ENCODE assay signal across 8 cellular contexts in genomic region chr11:12043959-12044772, GRCh38. TPM values are rescaled to one million over a fixed set of nuclear protein-coding genes. Genes with fewer than 3 reads are reported as not detected.
DNase-seq lines count a peak whose midpoint lies in the region; ATAC-seq and TF ChIP-seq lines count a peak whose summit lies in the region.

No MANE protein-coding gene starts in this region.

- H3K23ac ChIP-seq in mesendoderm (ENCODE audit: low read length), result no peak overlapping the region

- no peak overlapping the region for H3K18ac ChIP-seq in mesendoderm (ENCODE audit: low read length)

- ATAC-seq in HG03095 (IDR thresholded peaks at IDR 0.05; ENCODE audit: unreplicated experiment), result peak; percentile 68
- ATAC-seq in activated CD8-positive, alpha-beta T cell treated with anti-CD3 and anti-CD28 coated beads for 36 hours, result peak; percentile 81
- peak; percentile 74 for ATAC-seq in effector memory CD8-positive, alpha-beta T cell (replicated peaks)

- no peak overlapping the region for H2BK5ac ChIP-seq in mesendoderm (ENCODE audit: low read length)

- no peak overlapping the region for H3K4me2 ChIP-seq in mesendoderm (ENCODE audit: low read length)

- H2AK5ac ChIP-seq in mesendoderm (ENCODE audit: low read length), result no peak overlapping the region

- H4K5ac ChIP-seq in mesendoderm (ENCODE audit: low read length), result no peak overlapping the region

- no peak overlapping the region for H4K8ac ChIP-seq in mesendoderm (ENCODE audit: low read depth, low read length)

- TF ChIP-seq CTCF in activated CD8-positive, alpha-beta T cell treated with anti-CD3 and anti-CD28 coated beads for 36 hours (IDR thresholded peaks at IDR 0.05), result peak; percentile 94

- intact Hi-C loops in activated CD8-positive, alpha-beta T cell treated with anti-CD3 and anti-CD28 coated beads for 36 hours (cut with micrococcal nuclease), result loop anchor here (2.0 to 10.0 kb wide), 2 partner anchors 245 to 851 kb away; no protein-coding TSS in a partner anchor

- H3K4me1 ChIP-seq in mesendoderm (ENCODE audit: control insufficient read depth, low read depth, low read length), result no peaks in the 10 kb centered on the region

- no peak overlapping the region for H3K27ac ChIP-seq in mesendoderm (ENCODE audit: low read depth, low read length)

- POLR2A ChIA-PET in activated CD8-positive, alpha-beta T cell treated with anti-CD3 and anti-CD28 coated beads for 36 hours (lab: Charles Lee), result no interaction called here

- DNase-seq in SHP77 (lab: John Stamatoyannopoulos, UW) (peak; percentile 4 to 11), SHP77 treated with DMSO at 0.1 percent for 48 hours (lab: John Stamatoyannopoulos, UW) (no peak), NCI-H524 treated with DMSO at 0.1 percent for 48 hours (lab: John Stamatoyannopoulos, UW) (peak; percentile 7), mesendoderm (peak; percentile 94)
- DNase-seq in activated CD8-positive, alpha-beta T cell treated with anti-CD3 and anti-CD28 coated beads for 36 hours, result peak; percentile 74
- peak; percentile 56 to 62 (median 59) for DNase-seq in effector memory CD8-positive, alpha-beta T cell
- DNase-seq in stimulated activated CD8-positive, alpha-beta memory T cell treated with anti-CD3 and anti-CD28 coated beads, Interleukin-15, amount 100 ng/mL, for 1 hour (ENCODE audit: low read depth), result peak; percentile 39

- WGBS in mesendoderm (ENCODE audit: extremely low coverage, insufficient coverage, low lambda C conversion rate), result no CpG with 5 or more reads among the region's 13 CpGs

- no peak overlapping the region for H3K4me3 Mint-ChIP-seq in activated CD8-positive, alpha-beta T cell treated with anti-CD3 and anti-CD28 coated beads for 36 hours
- H3K4me3 Mint-ChIP-seq in effector memory CD8-positive, alpha-beta T cell, result no peak overlapping the region

- no peaks in the 10 kb centered on the region for H3K79me1 ChIP-seq in mesendoderm (ENCODE audit: low read length)

- no peaks in the 10 kb centered on the region for H3K9me3 Mint-ChIP-seq in activated CD8-positive, alpha-beta T cell treated with anti-CD3 and anti-CD28 coated beads for 36 hours
- no peaks in the 10 kb centered on the region for H3K9me3 Mint-ChIP-seq in effector memory CD8-positive, alpha-beta T cell

- H3K79me2 ChIP-seq in mesendoderm (ENCODE audit: control insufficient read depth, insufficient read depth, low read length), result no peaks in the 10 kb centered on the region

- no peak overlapping the region for H3K9ac ChIP-seq in mesendoderm (ENCODE audit: low read length)

- CTCF ChIA-PET in activated CD8-positive, alpha-beta T cell treated with anti-CD3 and anti-CD28 coated beads for 36 hours (lab: Charles Lee), result interaction anchor here (0.6 to 5.8 kb wide), 47 partner anchors 8 to 530 kb away, joined by 3 to 74 read pairs (median 4); no protein-coding TSS in a partner anchor

- H3K4me3 ChIP-seq in mesendoderm (ENCODE audit: low read length), result no peak overlapping the region

- no peaks in the 10 kb centered on the region for H3K36me3 ChIP-seq in mesendoderm (ENCODE audit: control insufficient read depth, insufficient read depth, low read length)

- H2BK15ac ChIP-seq in mesendoderm (replicated peaks; ENCODE audit: low read depth), result no peak overlapping the region

- no peak overlapping the region for H3K4ac ChIP-seq in mesendoderm (ENCODE audit: low read depth, low read length)

- H3K36me3 Mint-ChIP-seq in activated CD8-positive, alpha-beta T cell treated with anti-CD3 and anti-CD28 coated beads for 36 hours (ENCODE audit: low read depth), result no peaks in the 10 kb centered on the region
- no peaks in the 10 kb centered on the region for H3K36me3 Mint-ChIP-seq in effector memory CD8-positive, alpha-beta T cell (ENCODE audit: insufficient read depth)

- no peak overlapping the region for H3K27ac Mint-ChIP-seq in activated CD8-positive, alpha-beta T cell treated with anti-CD3 and anti-CD28 coated beads for 36 hours
- no peak overlapping the region for H3K27ac Mint-ChIP-seq in effector memory CD8-positive, alpha-beta T cell

- peaks cover 2% of the 10 kb centered on the region for H3K27me3 Mint-ChIP-seq in activated CD8-positive, alpha-beta T cell treated with anti-CD3 and anti-CD28 coated beads for 36 hours
- H3K27me3 Mint-ChIP-seq in effector memory CD8-positive, alpha-beta T cell, result peaks cover 0 to 20% of the 10 kb centered on the region in 2 donors

- no peak overlapping the region for H2BK120ac ChIP-seq in mesendoderm (ENCODE audit: low read depth, low read length)

- H3K4me1 Mint-ChIP-seq in activated CD8-positive, alpha-beta T cell treated with anti-CD3 and anti-CD28 coated beads for 36 hours (ENCODE audit: low read depth), result peaks cover 4% of the 10 kb centered on the region
- H3K4me1 Mint-ChIP-seq in effector memory CD8-positive, alpha-beta T cell (ENCODE audit: low read depth in 2 of 2), result peaks cover 7 to 8% of the 10 kb centered on the region in 2 donors

- H3K27me3 ChIP-seq in mesendoderm (ENCODE audit: insufficient read depth, low read length, poor library complexity), result no peaks in the 10 kb centered on the region

- peak overlapping the region; percentile 62 for H3K56ac ChIP-seq in mesendoderm (ENCODE audit: low read length)

RNA-seq across cellular contexts. Expression of gene DKK3, which starts 35.7 kb away (rescaled TPM):
- not detected for total RNA-seq in activated CD8-positive, alpha-beta T cell treated with anti-CD3 and anti-CD28 coated beads for 36 hours
- polyA plus RNA-seq in mesendoderm (2013, experiment 1 of 2), result 17.5 TPM
- 17.2 TPM for polyA plus RNA-seq in mesendoderm (2013, experiment 2 of 2)
